Comparison of ENCODE assay signal across 8 cellular contexts in genomic region chr17:4998027-4998665, GRCh38. TPM values are rescaled to one million over a fixed set of nuclear protein-coding genes. Genes with fewer than 3 reads are reported as not detected.
DNase-seq lines count a peak whose midpoint lies in the region; ATAC-seq, FAIRE-seq and TF ChIP-seq lines count a peak whose summit lies in the region.

No MANE protein-coding gene starts in this region.

- no peaks in the 10 kb centered on the region for H3K9me3 ChIP-seq in left ventricle myocardium inferior (replicated peaks)

- FAIRE-seq in RCC 7860 (lab: Jason Lieb, UNC) = no peak

- no peaks in the 10 kb centered on the region for H3K27me3 Mint-ChIP-seq in activated T-helper 2 cell treated with anti-CD3 and anti-CD28 coated beads, Interferon-gamma antibody, Interleukin-2, Interleukin-4, amounts not matched to agents 10 μg/mL and 5 μg/mL and 100 μg/mL, durations not matched to agents 14 hours and 24 hours and 36 hours (ENCODE audit: low read depth)

- peak overlapping the region; percentile 96 for H3K27ac ChIP-seq in left ventricle myocardium inferior (replicated peaks)
- H3K27ac ChIP-seq in rectal smooth muscle tissue (ENCODE audit: low read depth, low read length) = peak overlapping the region; percentile 95

- peak overlapping the region; percentile 86 for H3K4me3 Mint-ChIP-seq in activated T-helper 2 cell treated with anti-CD3 and anti-CD28 coated beads, Interferon-gamma antibody, Interleukin-2, Interleukin-4, amounts not matched to agents 10 μg/mL and 5 μg/mL and 100 μg/mL, durations not matched to agents 14 hours and 24 hours and 36 hours (ENCODE audit: low read depth)

- H3K27me3 ChIP-seq in left ventricle myocardium inferior (ENCODE audit: low read depth) (no peaks in the 10 kb centered on the region), rectal smooth muscle tissue (ENCODE audit: control insufficient read depth, insufficient read depth, low read length) (no peaks in the 10 kb centered on the region)

- H3K4me3 ChIP-seq in left ventricle myocardium inferior (peak overlapping the region; percentile 92), rectal smooth muscle tissue (ENCODE audit: low read length) (peak overlapping the region; percentile 92)

- H3K4me1 Mint-ChIP-seq in activated T-helper 2 cell treated with anti-CD3 and anti-CD28 coated beads, Interferon-gamma antibody, Interleukin-2, Interleukin-4, amounts not matched to agents 10 μg/mL and 5 μg/mL and 100 μg/mL, durations not matched to agents 14 hours and 24 hours and 36 hours (ENCODE audit: low read depth) = peaks cover 12% of the 10 kb centered on the region

- H3K36me3 ChIP-seq in left ventricle myocardium inferior = peaks cover 23% of the 10 kb centered on the region
- peaks cover 16% of the 10 kb centered on the region for H3K36me3 ChIP-seq in rectal smooth muscle tissue (ENCODE audit: control insufficient read depth, insufficient read depth, low read length)

- H3K9me3 Mint-ChIP-seq in activated T-helper 2 cell treated with anti-CD3 and anti-CD28 coated beads, Interferon-gamma antibody, Interleukin-2, Interleukin-4, amounts not matched to agents 10 μg/mL and 5 μg/mL and 100 μg/mL, durations not matched to agents 14 hours and 24 hours and 36 hours = no peaks in the 10 kb centered on the region

- H3K36me3 Mint-ChIP-seq in activated T-helper 2 cell treated with anti-CD3 and anti-CD28 coated beads, Interferon-gamma antibody, Interleukin-2, Interleukin-4, amounts not matched to agents 10 μg/mL and 5 μg/mL and 100 μg/mL, durations not matched to agents 14 hours and 24 hours and 36 hours (ENCODE audit: low read depth) = peaks cover 27% of the 10 kb centered on the region

- no peak for TF ChIP-seq CTCF in left ventricle myocardium inferior (IDR thresholded peaks at IDR 0.05; ENCODE audit: borderline replicate concordance)

- intact Hi-C loops in activated T-helper 2 cell treated with anti-CD3 and anti-CD28 coated beads, Interferon-gamma antibody, Interleukin-2, Interleukin-4, amounts not matched to agents 10 μg/mL and 5 μg/mL and 100 μg/mL, durations not matched to agents 14 hours and 24 hours and 36 hours (cut with micrococcal nuclease) = loop anchor here (5.0 kb wide), 1 partner anchor 34 kb away; no protein-coding TSS in a partner anchor
- intact Hi-C loops in left ventricle myocardium inferior (cut with micrococcal nuclease) = no loop called here

- H3K9ac ChIP-seq in rectal smooth muscle tissue (ENCODE audit: low read length) = peak overlapping the region; percentile 76

- DNase-seq in NCI-H82 (lab: John Stamatoyannopoulos, UW) = peak; percentile 75
- no peak for DNase-seq in NCI-H82 treated with DMSO at 0.1 percent for 48 hours (lab: John Stamatoyannopoulos, UW; ENCODE audit: unreplicated experiment)
- DNase-seq in activated T-helper 2 cell treated with anti-CD3 and anti-CD28 coated beads, Interferon-gamma antibody, Interleukin-2, Interleukin-4, amounts not matched to agents 10 μg/mL and 5 μg/mL and 100 μg/mL, durations not matched to agents 14 hours and 24 hours and 36 hours (ENCODE audit: low spot score) = no peak
- peak; percentile 70 for DNase-seq in left ventricle myocardium inferior
- DNase-seq in RCC 7860 (ENCODE audit: low spot score) = no peak
- no peak for DNase-seq in SKM-1 (lab: John Stamatoyannopoulos, UW; ENCODE audit: unreplicated experiment)

- ATAC-seq in HG03432 (IDR thresholded peaks at IDR 0.05; ENCODE audit: unreplicated experiment) = peak; percentile 15

- H3K4me1 ChIP-seq in left ventricle myocardium inferior = peaks cover 59% of the 10 kb centered on the region
- peaks cover 12% of the 10 kb centered on the region for H3K4me1 ChIP-seq in rectal smooth muscle tissue (ENCODE audit: control insufficient read depth, insufficient read depth, low read length)

- no peak overlapping the region for H3K27ac Mint-ChIP-seq in activated T-helper 2 cell treated with anti-CD3 and anti-CD28 coated beads, Interferon-gamma antibody, Interleukin-2, Interleukin-4, amounts not matched to agents 10 μg/mL and 5 μg/mL and 100 μg/mL, durations not matched to agents 14 hours and 24 hours and 36 hours

RNA-seq across cellular contexts. Expression of gene KIF1C, which starts 0.4 kb away (rescaled TPM):
- 51.0 and 51.4 TPM in 2 replicates for total RNA-seq in activated T-helper 2 cell treated with anti-CD3 and anti-CD28 coated beads, Interferon-gamma antibody, Interleukin-2, Interleukin-4, amounts not matched to agents 10 μg/mL and 5 μg/mL and 100 μg/mL, durations not matched to agents 14 hours and 24 hours and 36 hours
- total RNA-seq in left ventricle myocardium inferior = 686 TPM

RNA-seq across cellular contexts. Expression of gene INCA1, which starts 0.8 kb away (rescaled TPM):
- 0.43 and 0.53 TPM in 2 replicates for total RNA-seq in activated T-helper 2 cell treated with anti-CD3 and anti-CD28 coated beads, Interferon-gamma antibody, Interleukin-2, Interleukin-4, amounts not matched to agents 10 μg/mL and 5 μg/mL and 100 μg/mL, durations not matched to agents 14 hours and 24 hours and 36 hours
- total RNA-seq in left ventricle myocardium inferior = 3.1 TPM

RNA-seq across cellular contexts. Expression of gene CAMTA2, which starts 10.7 kb away (rescaled TPM):
- 90.2 and 92.3 TPM in 2 replicates for total RNA-seq in activated T-helper 2 cell treated with anti-CD3 and anti-CD28 coated beads, Interferon-gamma antibody, Interleukin-2, Interleukin-4, amounts not matched to agents 10 μg/mL and 5 μg/mL and 100 μg/mL, durations not matched to agents 14 hours and 24 hours and 36 hours
- 33.8 TPM for total RNA-seq in left ventricle myocardium inferior

RNA-seq across cellular contexts. Expression of gene SPAG7, which starts 30.5 kb away (rescaled TPM):
- 66.5 and 70.4 TPM in 2 replicates for total RNA-seq in activated T-helper 2 cell treated with anti-CD3 and anti-CD28 coated beads, Interferon-gamma antibody, Interleukin-2, Interleukin-4, amounts not matched to agents 10 μg/mL and 5 μg/mL and 100 μg/mL, durations not matched to agents 14 hours and 24 hours and 36 hours
- 158 TPM for total RNA-seq in left ventricle myocardium inferior

RNA-seq across cellular contexts. Expression of gene SLC52A1, which starts 37.1 kb away (rescaled TPM):
- 0.14 TPM in 2 replicates for total RNA-seq in activated T-helper 2 cell treated with anti-CD3 and anti-CD28 coated beads, Interferon-gamma antibody, Interleukin-2, Interleukin-4, amounts not matched to agents 10 μg/mL and 5 μg/mL and 100 μg/mL, durations not matched to agents 14 hours and 24 hours and 36 hours
- not detected for total RNA-seq in left ventricle myocardium inferior

Comparison
In these comparisons a context has a peak if more than half of its experiments do, and no peak if none do; other contexts are left out.
1. DNase-seq: peak in NCI-H82 (single experiment) and left ventricle myocardium inferior (single experiment); none in NCI-H82 treated with DMSO at 0.1 percent for 48 hours (single experiment), activated T-helper 2 cell treated with anti-CD3 and anti-CD28 coated beads, Interferon-gamma antibody, Interleukin-2, Interleukin-4, amounts not matched to agents 10 μg/mL and 5 μg/mL and 100 μg/mL, durations not matched to agents 14 hours and 24 hours and 36 hours (single experiment), RCC 7860 (single experiment) and SKM-1 (single experiment).
2. RNA of gene KIF1C, which starts 0.4 kb away (total RNA-seq): 686 TPM in left ventricle myocardium inferior (single experiment); 51.0 to 51.4 TPM in activated T-helper 2 cell treated with anti-CD3 and anti-CD28 coated beads, Interferon-gamma antibody, Interleukin-2, Interleukin-4, amounts not matched to agents 10 μg/mL and 5 μg/mL and 100 μg/mL, durations not matched to agents 14 hours and 24 hours and 36 hours; every median in the first group is over 10 times any median in the second.